28 cellular contexts compared by ENCODE assay signal in the genomic region with DNA sequence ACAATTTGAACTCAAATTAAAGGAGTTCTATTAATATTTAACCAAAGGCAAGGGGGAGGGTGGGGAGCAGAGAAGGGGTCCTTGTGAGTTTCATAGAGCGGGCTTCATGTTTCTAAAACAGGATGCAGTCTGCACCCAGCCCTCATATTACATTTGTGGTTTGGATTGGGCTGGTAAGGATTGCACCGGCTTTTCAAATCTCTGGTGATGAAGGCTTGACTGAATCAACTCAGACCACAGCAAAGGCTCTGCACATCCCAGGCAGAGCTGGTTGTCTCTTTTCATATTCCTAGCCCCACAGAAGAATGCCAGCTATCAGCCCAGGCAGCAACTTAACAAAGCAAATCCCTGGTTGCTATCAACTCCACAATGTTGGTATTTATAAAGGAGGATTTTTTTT.
DNase-seq lines count a peak whose midpoint lies in the region; ATAC-seq and TF ChIP-seq lines count a peak whose summit lies in the region.
"Had no signal": no experiment of that assay in that cellular context is flagged by ENCODE, and none has a peak within 500 bp of the region (broad histone marks: within the 10 kb centered on the region; RNA-seq: fewer than 3 reads in every experiment).

No MANE protein-coding gene starts in this region.

- H3K4me1 Mint-ChIP-seq in activated naive CD4-positive, alpha-beta T cell treated with anti-CD3 and anti-CD28 coated beads for 36 hours (ENCODE audit: low read depth), result peaks cover 87% of the 10 kb centered on the region
- peaks cover 52% of the 10 kb centered on the region for H3K4me1 Mint-ChIP-seq in activated CD8-positive, alpha-beta T cell treated with anti-CD3 and anti-CD28 coated beads for 36 hours (ENCODE audit: low read depth)
- H3K4me1 Mint-ChIP-seq in naive thymus-derived CD8-positive, alpha-beta T cell, result peaks cover 38 to 87% (median 73%) of the 10 kb centered on the region in 4 donors
- H3K4me1 Mint-ChIP-seq: B cell, memory B cell had no signal

- POLR2A ChIA-PET in activated CD8-positive, alpha-beta T cell treated with anti-CD3 and anti-CD28 coated beads for 36 hours (lab: Charles Lee), result no interaction called here
- POLR2A ChIA-PET in naive thymus-derived CD8-positive, alpha-beta T cell (lab: Charles Lee), result interaction anchor here (1.1 to 4.6 kb wide), 5 partner anchors 9 to 118 kb away, joined by 3 to 24 read pairs (median 6); no protein-coding TSS in a partner anchor

- peak; percentile 75 for DNase-seq in activated naive CD4-positive, alpha-beta T cell treated with anti-CD3 and anti-CD28 coated beads for 36 hours
- no peak for DNase-seq in activated naive CD4-positive, alpha-beta T cell treated with anti-CD3 and anti-CD28 coated beads, Interleukin-2, amount 50 U/mL, for 16 hours
- DNase-seq in activated CD8-positive, alpha-beta T cell treated with anti-CD3 and anti-CD28 coated beads for 36 hours, result peak; percentile 22
- peak in 9 of 10 donors; percentile 38 to 82 (median 68) for DNase-seq in naive thymus-derived CD8-positive, alpha-beta T cell
- DNase-seq in ureter (ENCODE audit: low spot score) (no peak), sciatic nerve (ENCODE audit: low spot score) (no peak), hippocampal formation (lab: John Stamatoyannopoulos, UW) (no peak)
- DNase-seq: activated T-cell treated with anti-CD3 and anti-CD28 coated beads, Interleukin-2, amount 50 U/mL, for 48 hours; adrenal gland; brain microvascular endothelial cell; Calu3; colonic mucosa; foreskin keratinocyte; H9; heart right ventricle; left colon; NCI-H1092 treated with DMSO at 0.1 percent for 48 hours; NCI-H1930; psoas muscle; T-helper 9 cell; testis had no signal

- no peak overlapping the region for H3K4me3 Mint-ChIP-seq in activated naive CD4-positive, alpha-beta T cell treated with anti-CD3 and anti-CD28 coated beads for 36 hours
- no peak overlapping the region for H3K4me3 Mint-ChIP-seq in activated CD8-positive, alpha-beta T cell treated with anti-CD3 and anti-CD28 coated beads for 36 hours
- H3K4me3 Mint-ChIP-seq in naive thymus-derived CD8-positive, alpha-beta T cell, result peak overlapping the region; percentile 23 to 61 (median 48)
- H3K4me3 Mint-ChIP-seq: B cell, H9, memory B cell had no signal

- CTCF ChIA-PET in activated naive CD4-positive, alpha-beta T cell treated with anti-CD3 and anti-CD28 coated beads for 36 hours (lab: Charles Lee), result no interaction called here
- CTCF ChIA-PET in activated CD8-positive, alpha-beta T cell treated with anti-CD3 and anti-CD28 coated beads for 36 hours (lab: Charles Lee), result interaction anchor here (1.9 kb wide), 1 partner anchor 40 kb away, joined by 7 read pairs; no protein-coding TSS in a partner anchor

- no peaks in the 10 kb centered on the region for H3K36me3 ChIP-seq in KOPT-K1 (ENCODE audit: insufficient read depth, low read length)
- H3K36me3 ChIP-seq: adrenal gland, brain microvascular endothelial cell, colonic mucosa, heart right ventricle, neutrophil, vagina had no signal

- no peaks in the 10 kb centered on the region for H3K36me3 Mint-ChIP-seq in activated naive CD4-positive, alpha-beta T cell treated with anti-CD3 and anti-CD28 coated beads for 36 hours (ENCODE audit: low read depth)
- H3K36me3 Mint-ChIP-seq in activated CD8-positive, alpha-beta T cell treated with anti-CD3 and anti-CD28 coated beads for 36 hours (ENCODE audit: low read depth), result no peaks in the 10 kb centered on the region
- H3K36me3 Mint-ChIP-seq in naive thymus-derived CD8-positive, alpha-beta T cell, result no peaks in the 10 kb centered on the region
- H3K36me3 Mint-ChIP-seq: memory B cell had no signal

- no peaks in the 10 kb centered on the region for H3K9me3 Mint-ChIP-seq in activated naive CD4-positive, alpha-beta T cell treated with anti-CD3 and anti-CD28 coated beads for 36 hours
- H3K9me3 Mint-ChIP-seq in activated CD8-positive, alpha-beta T cell treated with anti-CD3 and anti-CD28 coated beads for 36 hours, result no peaks in the 10 kb centered on the region
- no peaks in the 10 kb centered on the region for H3K9me3 Mint-ChIP-seq in naive thymus-derived CD8-positive, alpha-beta T cell
- H3K9me3 Mint-ChIP-seq: H9 had no signal

- intact Hi-C loops in activated naive CD4-positive, alpha-beta T cell treated with anti-CD3 and anti-CD28 coated beads for 36 hours (cut with micrococcal nuclease), result loop anchor here (1.0 to 2.0 kb wide), 4 partner anchors 10 to 80 kb away; no protein-coding TSS in a partner anchor
- intact Hi-C loops in activated CD8-positive, alpha-beta T cell treated with anti-CD3 and anti-CD28 coated beads for 36 hours (cut with micrococcal nuclease), result no loop called here
- intact Hi-C loops in sciatic nerve (cut with DNase I), result no loop called here

- TF ChIP-seq CTCF in activated CD8-positive, alpha-beta T cell treated with anti-CD3 and anti-CD28 coated beads for 36 hours (IDR thresholded peaks at IDR 0.05), result no peak

- ATAC-seq in activated CD8-positive, alpha-beta T cell treated with anti-CD3 and anti-CD28 coated beads for 36 hours, result peak; percentile 57
- ATAC-seq in naive thymus-derived CD8-positive, alpha-beta T cell, result peak; percentile 94 to 96
- no peak for ATAC-seq in sciatic nerve
- ATAC-seq: A549, esophagus mucosa, foreskin keratinocyte, heart right ventricle, left colon, psoas muscle had no signal

- no peaks in the 10 kb centered on the region for H3K27me3 Mint-ChIP-seq in activated naive CD4-positive, alpha-beta T cell treated with anti-CD3 and anti-CD28 coated beads for 36 hours (ENCODE audit: low read depth)
- H3K27me3 Mint-ChIP-seq in activated CD8-positive, alpha-beta T cell treated with anti-CD3 and anti-CD28 coated beads for 36 hours, result no peaks in the 10 kb centered on the region
- H3K27me3 Mint-ChIP-seq in naive thymus-derived CD8-positive, alpha-beta T cell, result no peaks in the 10 kb centered on the region
- H3K27me3 Mint-ChIP-seq: B cell, memory B cell had no signal

- no peaks in the 10 kb centered on the region for H3K9me3 ChIP-seq in KOPT-K1 (ENCODE audit: insufficient read depth, low read length, poor library complexity, severe bottlenecking)
- H3K9me3 ChIP-seq: A549, adrenal gland, colonic mucosa, heart right ventricle, neutrophil, psoas muscle, testis, vagina had no signal

- H3K27ac ChIP-seq in KOPT-K1 (ENCODE audit: low read depth, low read length, poor library complexity, severe bottlenecking), result peak overlapping the region; percentile 41
- H3K27ac ChIP-seq: A549, adrenal gland, brain microvascular endothelial cell, colonic mucosa, foreskin keratinocyte, heart right ventricle, neutrophil, psoas muscle, testis, vagina had no signal

- H3K27ac Mint-ChIP-seq in activated naive CD4-positive, alpha-beta T cell treated with anti-CD3 and anti-CD28 coated beads for 36 hours, result peak overlapping the region; percentile 2
- H3K27ac Mint-ChIP-seq in activated CD8-positive, alpha-beta T cell treated with anti-CD3 and anti-CD28 coated beads for 36 hours, result no peak overlapping the region
- H3K27ac Mint-ChIP-seq in naive thymus-derived CD8-positive, alpha-beta T cell, result peak overlapping the region; percentile 7 to 92 (median 68)
- H3K27ac Mint-ChIP-seq: B cell, H9, memory B cell had no signal

Comparison
In these comparisons a context has a peak if more than half of its experiments do, and no peak if none do; other contexts are left out.
1. DNase-seq: peak in activated naive CD4-positive, alpha-beta T cell treated with anti-CD3 and anti-CD28 coated beads for 36 hours (single experiment), activated CD8-positive, alpha-beta T cell treated with anti-CD3 and anti-CD28 coated beads for 36 hours (single experiment) and naive thymus-derived CD8-positive, alpha-beta T cell (9 of 10); none in activated naive CD4-positive, alpha-beta T cell treated with anti-CD3 and anti-CD28 coated beads, Interleukin-2, amount 50 U/mL, for 16 hours (single experiment), ureter (single experiment), sciatic nerve (single experiment) and hippocampal formation (0 of 2).
2. H3K4me3 Mint-ChIP-seq: peak in naive thymus-derived CD8-positive, alpha-beta T cell (10 of 10); none in activated naive CD4-positive, alpha-beta T cell treated with anti-CD3 and anti-CD28 coated beads for 36 hours (single experiment) and activated CD8-positive, alpha-beta T cell treated with anti-CD3 and anti-CD28 coated beads for 36 hours (single experiment).